Comparison of ENCODE assay signal across 1 cellular context in the genomic region with DNA sequence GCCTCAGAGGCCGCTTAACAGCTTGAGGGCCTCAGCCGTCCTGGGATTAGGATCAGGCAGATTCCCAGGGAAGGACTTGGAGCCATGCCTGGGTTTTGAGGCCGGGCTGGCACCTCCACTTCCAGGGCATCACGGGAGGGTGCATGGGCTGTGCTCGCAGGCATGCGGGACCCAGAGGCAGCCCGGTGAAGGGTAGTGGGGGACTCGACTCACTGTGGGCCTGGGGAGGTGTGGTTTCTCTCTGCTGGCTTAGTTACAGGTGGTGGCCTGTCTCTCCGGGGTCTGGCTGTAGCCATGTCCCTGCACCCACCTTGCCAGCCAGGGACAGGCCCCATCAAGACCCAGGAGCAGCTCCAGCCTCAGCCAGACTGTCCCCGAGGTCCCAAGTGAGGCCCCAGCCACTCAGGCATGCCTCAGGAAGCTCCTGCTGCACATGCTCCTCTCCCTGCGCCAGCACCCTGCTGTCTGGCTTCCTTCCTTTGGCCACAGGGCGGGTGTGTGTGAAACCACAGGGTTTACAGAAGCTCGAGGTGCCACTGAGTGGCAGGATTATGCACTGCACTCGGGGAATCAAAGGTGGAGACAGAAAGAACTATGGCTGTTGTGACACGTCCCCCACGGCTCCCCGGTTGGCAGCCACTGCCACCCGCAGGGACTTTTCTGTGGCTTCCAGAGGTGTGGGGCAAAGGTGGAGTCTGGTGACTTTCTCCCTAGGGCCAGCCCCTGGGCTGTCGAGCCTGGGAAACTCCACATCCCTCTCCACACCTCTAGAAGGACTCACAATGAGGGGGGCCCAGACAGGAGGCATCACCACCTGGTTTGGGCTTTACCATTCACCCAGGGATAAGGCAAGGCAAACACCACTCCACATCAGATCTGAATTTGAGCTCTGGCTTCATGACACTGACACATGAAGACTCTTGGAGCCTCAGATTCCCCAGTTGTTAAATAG.
A peak's percentile ranks its signal among the peaks of the same experiment; 100 is the strongest.
TF ChIP-seq lines count a peak whose summit lies in the region.

No MANE protein-coding gene starts in this region.

TF ChIP-seq in WTC11, 78 proteins besides CTCF, POLR2A, EP300 and RAD21 (continued from another document):
- TF ChIP-seq, protein P1, sequence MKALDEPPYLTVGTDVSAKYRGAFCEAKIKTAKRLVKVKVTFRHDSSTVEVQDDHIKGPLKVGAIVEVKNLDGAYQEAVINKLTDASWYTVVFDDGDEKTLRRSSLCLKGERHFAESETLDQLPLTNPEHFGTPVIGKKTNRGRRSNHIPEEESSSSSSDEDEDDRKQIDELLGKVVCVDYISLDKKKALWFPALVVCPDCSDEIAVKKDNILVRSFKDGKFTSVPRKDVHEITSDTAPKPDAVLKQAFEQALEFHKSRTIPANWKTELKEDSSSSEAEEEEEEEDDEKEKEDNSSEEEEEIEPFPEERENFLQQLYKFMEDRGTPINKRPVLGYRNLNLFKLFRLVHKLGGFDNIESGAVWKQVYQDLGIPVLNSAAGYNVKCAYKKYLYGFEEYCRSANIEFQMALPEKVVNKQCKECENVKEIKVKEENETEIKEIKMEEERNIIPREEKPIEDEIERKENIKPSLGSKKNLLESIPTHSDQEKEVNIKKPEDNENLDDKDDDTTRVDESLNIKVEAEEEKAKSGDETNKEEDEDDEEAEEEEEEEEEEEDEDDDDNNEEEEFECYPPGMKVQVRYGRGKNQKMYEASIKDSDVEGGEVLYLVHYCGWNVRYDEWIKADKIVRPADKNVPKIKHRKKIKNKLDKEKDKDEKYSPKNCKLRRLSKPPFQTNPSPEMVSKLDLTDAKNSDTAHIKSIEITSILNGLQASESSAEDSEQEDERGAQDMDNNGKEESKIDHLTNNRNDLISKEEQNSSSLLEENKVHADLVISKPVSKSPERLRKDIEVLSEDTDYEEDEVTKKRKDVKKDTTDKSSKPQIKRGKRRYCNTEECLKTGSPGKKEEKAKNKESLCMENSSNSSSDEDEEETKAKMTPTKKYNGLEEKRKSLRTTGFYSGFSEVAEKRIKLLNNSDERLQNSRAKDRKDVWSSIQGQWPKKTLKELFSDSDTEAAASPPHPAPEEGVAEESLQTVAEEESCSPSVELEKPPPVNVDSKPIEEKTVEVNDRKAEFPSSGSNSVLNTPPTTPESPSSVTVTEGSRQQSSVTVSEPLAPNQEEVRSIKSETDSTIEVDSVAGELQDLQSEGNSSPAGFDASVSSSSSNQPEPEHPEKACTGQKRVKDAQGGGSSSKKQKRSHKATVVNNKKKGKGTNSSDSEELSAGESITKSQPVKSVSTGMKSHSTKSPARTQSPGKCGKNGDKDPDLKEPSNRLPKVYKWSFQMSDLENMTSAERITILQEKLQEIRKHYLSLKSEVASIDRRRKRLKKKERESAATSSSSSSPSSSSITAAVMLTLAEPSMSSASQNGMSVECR (CRISPR knock-in tag; IDR thresholded peaks at IDR 0.05; ENCODE audit: borderline replicate concordance): 0 out of 2 replicates have a peak, but pooled peaks have one; percentile 49
- TF ChIP-seq SMAD3 (CRISPR knock-in tag; IDR thresholded peaks at IDR 0.05; ENCODE audit: borderline replicate concordance): 0 out of 2 replicates have a peak, but pooled peaks have one; percentile 46
- TF ChIP-seq, protein P2, sequence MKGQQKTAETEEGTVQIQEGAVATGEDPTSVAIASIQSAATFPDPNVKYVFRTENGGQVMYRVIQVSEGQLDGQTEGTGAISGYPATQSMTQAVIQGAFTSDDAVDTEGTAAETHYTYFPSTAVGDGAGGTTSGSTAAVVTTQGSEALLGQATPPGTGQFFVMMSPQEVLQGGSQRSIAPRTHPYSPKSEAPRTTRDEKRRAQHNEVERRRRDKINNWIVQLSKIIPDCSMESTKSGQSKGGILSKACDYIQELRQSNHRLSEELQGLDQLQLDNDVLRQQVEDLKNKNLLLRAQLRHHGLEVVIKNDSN (CRISPR knock-in tag; IDR thresholded peaks at IDR 0.05): no peak
- TF ChIP-seq, protein P3, sequence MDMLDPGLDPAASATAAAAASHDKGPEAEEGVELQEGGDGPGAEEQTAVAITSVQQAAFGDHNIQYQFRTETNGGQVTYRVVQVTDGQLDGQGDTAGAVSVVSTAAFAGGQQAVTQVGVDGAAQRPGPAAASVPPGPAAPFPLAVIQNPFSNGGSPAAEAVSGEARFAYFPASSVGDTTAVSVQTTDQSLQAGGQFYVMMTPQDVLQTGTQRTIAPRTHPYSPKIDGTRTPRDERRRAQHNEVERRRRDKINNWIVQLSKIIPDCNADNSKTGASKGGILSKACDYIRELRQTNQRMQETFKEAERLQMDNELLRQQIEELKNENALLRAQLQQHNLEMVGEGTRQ (CRISPR knock-in tag; IDR thresholded peaks at IDR 0.05): 0 out of 2 replicates have a peak, but pooled peaks have one; percentile 15
- TF ChIP-seq ZNF219 (CRISPR knock-in tag; IDR thresholded peaks at IDR 0.05; ENCODE audit: borderline replicate concordance): 0 out of 2 replicates have a peak, but pooled peaks have one; percentile 18
- peak; percentile 38; the same call in 1 of the 2 replicates for TF ChIP-seq RELA (CRISPR knock-in tag; IDR thresholded peaks at IDR 0.05; ENCODE audit: borderline replicate concordance)
- TF ChIP-seq KAT7 (CRISPR knock-in tag; IDR thresholded peaks at IDR 0.05; ENCODE audit: borderline replicate concordance): no peak
- peak; percentile 58 for TF ChIP-seq ZNF423 (CRISPR knock-in tag; IDR thresholded peaks at IDR 0.05)
- TF ChIP-seq, protein P4, sequence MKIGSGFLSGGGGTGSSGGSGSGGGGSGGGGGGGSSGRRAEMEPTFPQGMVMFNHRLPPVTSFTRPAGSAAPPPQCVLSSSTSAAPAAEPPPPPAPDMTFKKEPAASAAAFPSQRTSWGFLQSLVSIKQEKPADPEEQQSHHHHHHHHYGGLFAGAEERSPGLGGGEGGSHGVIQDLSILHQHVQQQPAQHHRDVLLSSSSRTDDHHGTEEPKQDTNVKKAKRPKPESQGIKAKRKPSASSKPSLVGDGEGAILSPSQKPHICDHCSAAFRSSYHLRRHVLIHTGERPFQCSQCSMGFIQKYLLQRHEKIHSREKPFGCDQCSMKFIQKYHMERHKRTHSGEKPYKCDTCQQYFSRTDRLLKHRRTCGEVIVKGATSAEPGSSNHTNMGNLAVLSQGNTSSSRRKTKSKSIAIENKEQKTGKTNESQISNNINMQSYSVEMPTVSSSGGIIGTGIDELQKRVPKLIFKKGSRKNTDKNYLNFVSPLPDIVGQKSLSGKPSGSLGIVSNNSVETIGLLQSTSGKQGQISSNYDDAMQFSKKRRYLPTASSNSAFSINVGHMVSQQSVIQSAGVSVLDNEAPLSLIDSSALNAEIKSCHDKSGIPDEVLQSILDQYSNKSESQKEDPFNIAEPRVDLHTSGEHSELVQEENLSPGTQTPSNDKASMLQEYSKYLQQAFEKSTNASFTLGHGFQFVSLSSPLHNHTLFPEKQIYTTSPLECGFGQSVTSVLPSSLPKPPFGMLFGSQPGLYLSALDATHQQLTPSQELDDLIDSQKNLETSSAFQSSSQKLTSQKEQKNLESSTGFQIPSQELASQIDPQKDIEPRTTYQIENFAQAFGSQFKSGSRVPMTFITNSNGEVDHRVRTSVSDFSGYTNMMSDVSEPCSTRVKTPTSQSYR (CRISPR knock-in tag; IDR thresholded peaks at IDR 0.05): no peak
